In genomic region chr19:11168568-11168967, GRCh38 we compare ENCODE assay signal across 12 cellular contexts. TPM values are rescaled to one million over a fixed set of nuclear protein-coding genes. Genes with fewer than 3 reads are reported as not detected.
DNase-seq lines count a peak whose midpoint lies in the region; ATAC-seq and TF ChIP-seq lines count a peak whose summit lies in the region.
"Had no signal": no experiment of that assay in that cellular context is flagged by ENCODE, and none has a peak within 500 bp of the region (broad histone marks: within the 10 kb centered on the region; RNA-seq: fewer than 3 reads in every experiment).

No MANE protein-coding gene starts in this region.

- DNase-seq in EL (peak; percentile 98), SJCRH30 (peak in 1 of 2 experiments; percentile 31), esophagus squamous epithelium (lab: John Stamatoyannopoulos, UW) (no peak), sigmoid colon (no peak), upper lobe of right lung (no peak), NCI-H1694 (lab: John Stamatoyannopoulos, UW) (no peak), DMS79 (lab: John Stamatoyannopoulos, UW) (no peak)
- DNase-seq: activated effector memory CD4-positive, alpha-beta T cell treated with anti-CD3 and anti-CD28 coated beads, Interleukin-2, amount 50 U/mL, for 16 hours; DMS 273 treated with DMSO at 0.1 percent for 48 hours; midbrain had no signal

- TF ChIP-seq EP300 in sigmoid colon (IDR thresholded peaks at IDR 0.05) = no peak

- H3K36me3 ChIP-seq in SJCRH30 = peaks cover 82% of the 10 kb centered on the region
- peaks cover under 1 to 61% (median 11%) of the 10 kb centered on the region in 3 donors for H3K36me3 ChIP-seq in esophagus squamous epithelium
- H3K36me3 ChIP-seq in sigmoid colon = peaks cover 38 to 77% (median 64%) of the 10 kb centered on the region in 4 donors
- H3K36me3 ChIP-seq in upper lobe of right lung = peaks cover 74% of the 10 kb centered on the region

- TF ChIP-seq CTCF in esophagus squamous epithelium (IDR thresholded peaks at IDR 0.05) (no peak), sigmoid colon (IDR thresholded peaks at IDR 0.05) (no peak), upper lobe of right lung (IDR thresholded peaks at IDR 0.05) (no peak)

- no peaks in the 10 kb centered on the region for H3K9me3 ChIP-seq in SJCRH30 (replicated peaks)
- H3K9me3 ChIP-seq in esophagus squamous epithelium = no peaks in the 10 kb centered on the region
- no peaks in the 10 kb centered on the region for H3K9me3 ChIP-seq in sigmoid colon
- H3K9me3 ChIP-seq in upper lobe of right lung = no peaks in the 10 kb centered on the region

- no peak for ATAC-seq in HG03439 (IDR thresholded peaks at IDR 0.05; ENCODE audit: unreplicated experiment)
- no peak for ATAC-seq in upper lobe of right lung
- ATAC-seq: K562 had no signal

- H3K27me3 ChIP-seq in SJCRH30 = no peaks in the 10 kb centered on the region
- no peaks in the 10 kb centered on the region for H3K27me3 ChIP-seq in esophagus squamous epithelium
- H3K27me3 ChIP-seq in sigmoid colon = no peaks in the 10 kb centered on the region
- H3K27me3 ChIP-seq in upper lobe of right lung = no peaks in the 10 kb centered on the region

- H3K27ac ChIP-seq in SJCRH30 = peak overlapping the region; percentile 48
- H3K27ac ChIP-seq in esophagus squamous epithelium = peak overlapping the region; percentile 51 to 88 (median 84)
- peak overlapping the region; percentile 87 to 95 (median 92) for H3K27ac ChIP-seq in sigmoid colon
- no peak overlapping the region for H3K27ac ChIP-seq in upper lobe of right lung

- WGBS in esophagus squamous epithelium, 2 donors = 75 to 83% methylated on average over 2 to 6 of the region's 7 CpGs
- 89 to 91% methylated on average over 7 of the region's 7 CpGs for WGBS in sigmoid colon, 2 donors

- intact Hi-C loops in esophagus squamous epithelium (cut with DNase I) (no loop called here), sigmoid colon (cut with DNase I) (no loop called here), upper lobe of right lung (cut with DNase I) (no loop called here)

- TF ChIP-seq POLR2A in esophagus squamous epithelium (IDR thresholded peaks at IDR 0.05) = no peak
- TF ChIP-seq POLR2A in sigmoid colon (IDR thresholded peaks at IDR 0.05) = no peak

- H3K4me3 ChIP-seq in SJCRH30 (no peak overlapping the region), esophagus squamous epithelium (no peak overlapping the region), sigmoid colon (no peak overlapping the region), upper lobe of right lung (no peak overlapping the region)
- H3K4me3 ChIP-seq: K562 had no signal

- no peaks in the 10 kb centered on the region for H3K4me1 ChIP-seq in SJCRH30
- peaks cover 0 to 69% (median 36%) of the 10 kb centered on the region in 3 donors for H3K4me1 ChIP-seq in esophagus squamous epithelium
- H3K4me1 ChIP-seq in sigmoid colon = peaks cover 0 to 93% (median 84%) of the 10 kb centered on the region in 4 donors
- H3K4me1 ChIP-seq in upper lobe of right lung = peaks cover 24% of the 10 kb centered on the region

RNA-seq across cellular contexts. Expression of gene SPC24, which starts 13.0 kb away (rescaled TPM):
- total RNA-seq in SJCRH30 (2014; rRNA removed; shearing (Covaris generic)) = 61.3 and 70.3 TPM in 2 replicates
- 10 to 100 TPM in 1 of 4 donors, 1 to 10 TPM in 3; 2.9 to 10.9 (median 6.3) TPM for total RNA-seq in esophagus squamous epithelium
- 1 to 10 TPM in 3 of 4 donors, under 1 TPM in 1; 0.99 to 6.0 (median 2.8) TPM for total RNA-seq in sigmoid colon
- 10 to 100 TPM in 1 of 3 donors, 1 to 10 TPM in 2; 1.2 to 13.0 (median 2.1) TPM for polyA plus RNA-seq in sigmoid colon
- 1.1 TPM for total RNA-seq in upper lobe of right lung

RNA-seq across cellular contexts. Expression of gene KANK2, which starts 28.8 kb away (rescaled TPM):
- total RNA-seq in SJCRH30 (2014; rRNA removed; shearing (Covaris generic)) = 86.1 and 98.4 TPM in 2 replicates
- total RNA-seq in esophagus squamous epithelium = 100 to 1,000 TPM in 1 of 4 donors, 10 to 100 TPM in 3; 29.3 to 287 (median 57.1) TPM
- 1,000 to 10,000 TPM in 2 of 4 donors, 100 to 1,000 TPM in 2; 691 to 1,314 (median 1,068) TPM for total RNA-seq in sigmoid colon
- 100 to 1,000 TPM in 1 of 3 donors, 10 to 100 TPM in 2; 29.8 to 130 (median 89.4) TPM for polyA plus RNA-seq in sigmoid colon
- 268 TPM for total RNA-seq in upper lobe of right lung
